ENCODE assay signal across 18 cellular contexts in the genomic region with DNA sequence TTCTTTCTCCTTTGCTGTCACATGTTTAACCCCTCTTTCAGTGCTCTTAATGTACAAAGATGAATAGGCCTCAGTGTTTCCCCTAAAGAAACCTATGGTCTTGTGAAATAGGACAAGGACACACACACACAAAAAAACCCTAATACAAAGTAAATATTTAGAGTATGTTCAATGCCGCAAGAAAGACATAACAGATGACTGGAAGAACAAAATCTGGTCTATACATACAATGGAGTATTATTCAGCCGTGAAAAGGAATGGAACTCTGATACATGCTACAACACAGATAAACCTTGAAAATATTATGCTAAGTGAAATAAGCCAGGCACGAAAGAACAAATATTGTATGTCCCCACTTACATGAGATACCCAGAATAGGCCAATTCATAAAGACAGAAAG.
DNase-seq lines count a peak whose midpoint lies in the region; ATAC-seq and TF ChIP-seq lines count a peak whose summit lies in the region.
"Had no signal": no experiment of that assay in that cellular context is flagged by ENCODE, and none has a peak within 500 bp of the region (broad histone marks: within the 10 kb centered on the region; RNA-seq: fewer than 3 reads in every experiment).

No MANE protein-coding gene starts in this region.

- no peak overlapping the region for H3K27ac ChIP-seq in CD4-positive, alpha-beta T cell (ENCODE audit: low read depth, low read length)
- H3K27ac ChIP-seq: GM23248 had no signal

- H3K9me3 Mint-ChIP-seq in activated CD4-positive, alpha-beta T cell treated with anti-CD3 and anti-CD28 coated beads, Interleukin-2, amount 10 ng/mL, durations not matched to agents 7 days and 5 days, result peaks cover 3% of the 10 kb centered on the region
- H3K9me3 Mint-ChIP-seq in CD4-positive, alpha-beta T cell, result no peaks in the 10 kb centered on the region
- H3K9me3 Mint-ChIP-seq in immature natural killer cell, result no peaks in the 10 kb centered on the region

- no peak for TF ChIP-seq CTCF in CD4-positive, alpha-beta T cell (IDR thresholded peaks at IDR 0.05)

- DNase-seq in activated CD4-positive, alpha-beta T cell treated with anti-CD3 and anti-CD28 coated beads, Interleukin-2, amount 10 ng/mL, durations not matched to agents 7 days and 5 days, result no peak
- no peak for DNase-seq in activated CD4-positive, alpha-beta T cell treated with anti-CD3 and anti-CD28 coated beads, Interleukin-2, amount 50 U/mL, for 4 hours
- no peak for DNase-seq in CD4-positive, alpha-beta T cell
- no peak for DNase-seq in T-helper 17 cell
- DNase-seq in immature natural killer cell, result no peak
- no peak for DNase-seq in kidney tubule cell (ENCODE audit: low spot score)
- no peak for DNase-seq in NCI-H510A (lab: John Stamatoyannopoulos, UW)
- DNase-seq: DMS53, EL, GM23248, NCI-H1092 treated with DMSO at 0.1 percent for 48 hours, NCI-H2081, NCI-H446 treated with DMSO at 0.1 percent for 48 hours had no signal

- no peaks in the 10 kb centered on the region for H3K27me3 ChIP-seq in CD4-positive, alpha-beta T cell (ENCODE audit: control insufficient read depth, insufficient read depth, low read length)

- H3K9me3 ChIP-seq in CD4-positive, alpha-beta T cell (ENCODE audit: control insufficient read depth, low read length), result no peaks in the 10 kb centered on the region
- H3K9me3 ChIP-seq in T-helper 17 cell (ENCODE audit: control insufficient read depth, low read length, poor library complexity, severe bottlenecking), result no peaks in the 10 kb centered on the region
- H3K9me3 ChIP-seq: HAP-1 had no signal

- POLR2A ChIA-PET in activated CD4-positive, alpha-beta T cell treated with anti-CD3 and anti-CD28 coated beads, Interleukin-2, amount 10 ng/mL, durations not matched to agents 7 days and 5 days (lab: Charles Lee), result interaction anchor here (0.6 kb wide), 1 partner anchor 17 kb away, joined by 4 read pairs; no protein-coding TSS in a partner anchor
- POLR2A ChIA-PET in CD4-positive, alpha-beta T cell (lab: Charles Lee), result no interaction called here

- intact Hi-C loops in CD4-positive, alpha-beta T cell (cut with DNase I, micrococcal nuclease), result no loop called here

- no peak for ATAC-seq in CD4-positive, alpha-beta T cell (ENCODE audit: poor library complexity)
- ATAC-seq in T-helper 17 cell (no peak), GM19463 (IDR thresholded peaks at IDR 0.05; ENCODE audit: unreplicated experiment) (no peak)
- ATAC-seq: GM12878, Panc1 had no signal

- H3K4me1 Mint-ChIP-seq in activated CD4-positive, alpha-beta T cell treated with anti-CD3 and anti-CD28 coated beads, Interleukin-2, amount 10 ng/mL, durations not matched to agents 7 days and 5 days, result peaks cover 49% of the 10 kb centered on the region
- H3K4me1 Mint-ChIP-seq in CD4-positive, alpha-beta T cell (ENCODE audit: low read depth), result peaks cover 81% of the 10 kb centered on the region
- H3K4me1 Mint-ChIP-seq in T-helper 17 cell, result peaks cover 34% of the 10 kb centered on the region
- peaks cover 75 to 89% of the 10 kb centered on the region in 2 donors for H3K4me1 Mint-ChIP-seq in immature natural killer cell

- peaks cover 65% of the 10 kb centered on the region for H3K36me3 Mint-ChIP-seq in activated CD4-positive, alpha-beta T cell treated with anti-CD3 and anti-CD28 coated beads, Interleukin-2, amount 10 ng/mL, durations not matched to agents 7 days and 5 days (ENCODE audit: low read depth)
- peaks cover 73% of the 10 kb centered on the region for H3K36me3 Mint-ChIP-seq in CD4-positive, alpha-beta T cell (ENCODE audit: low read depth)
- no peaks in the 10 kb centered on the region for H3K36me3 Mint-ChIP-seq in T-helper 17 cell (ENCODE audit: low read depth)
- peaks cover 14 to 35% (median 35%) of the 10 kb centered on the region in 3 donors for H3K36me3 Mint-ChIP-seq in immature natural killer cell

- CTCF ChIA-PET in activated CD4-positive, alpha-beta T cell treated with anti-CD3 and anti-CD28 coated beads, Interleukin-2, amount 10 ng/mL, durations not matched to agents 7 days and 5 days (lab: Charles Lee), result no interaction called here
- CTCF ChIA-PET in CD4-positive, alpha-beta T cell (lab: Charles Lee), result no interaction called here

- no peak overlapping the region for H3K4me3 Mint-ChIP-seq in activated CD4-positive, alpha-beta T cell treated with anti-CD3 and anti-CD28 coated beads, Interleukin-2, amount 10 ng/mL, durations not matched to agents 7 days and 5 days
- H3K4me3 Mint-ChIP-seq in CD4-positive, alpha-beta T cell, result peak overlapping the region; percentile 4
- H3K4me3 Mint-ChIP-seq in T-helper 17 cell, result peak overlapping the region; percentile 9
- H3K4me3 Mint-ChIP-seq in immature natural killer cell, result peak overlapping the region in 4 of 5 donors; percentile 11 to 65 (median 32)
- H3K4me3 Mint-ChIP-seq: B cell had no signal

- no peaks in the 10 kb centered on the region for H3K27me3 Mint-ChIP-seq in activated CD4-positive, alpha-beta T cell treated with anti-CD3 and anti-CD28 coated beads, Interleukin-2, amount 10 ng/mL, durations not matched to agents 7 days and 5 days
- no peaks in the 10 kb centered on the region for H3K27me3 Mint-ChIP-seq in CD4-positive, alpha-beta T cell
- H3K27me3 Mint-ChIP-seq in T-helper 17 cell (no peaks in the 10 kb centered on the region), immature natural killer cell (ENCODE audit: low read depth in 3 of 3) (peaks cover 0 to 2% (median 0%) of the 10 kb centered on the region in 3 donors)
- H3K27me3 Mint-ChIP-seq: B cell had no signal

- peak overlapping the region; percentile 21 for H3K27ac Mint-ChIP-seq in activated CD4-positive, alpha-beta T cell treated with anti-CD3 and anti-CD28 coated beads, Interleukin-2, amount 10 ng/mL, durations not matched to agents 7 days and 5 days
- H3K27ac Mint-ChIP-seq in CD4-positive, alpha-beta T cell, result peak overlapping the region; percentile 98
- H3K27ac Mint-ChIP-seq in T-helper 17 cell (peak overlapping the region; percentile 100), immature natural killer cell (peak overlapping the region; percentile 86 to 99 (median 92))

Comparison
In these comparisons a context has a peak if more than half of its experiments do, and no peak if none do; other contexts are left out.
1. H3K27ac Mint-ChIP-seq: peak in every context shown above with its lines; median percentile 100 in T-helper 17 cell; 98 in CD4-positive, alpha-beta T cell; 92 in immature natural killer cell; 21 in activated CD4-positive, alpha-beta T cell treated with anti-CD3 and anti-CD28 coated beads, Interleukin-2, amount 10 ng/mL, durations not matched to agents 7 days and 5 days.